11 cellular contexts compared by ENCODE assay signal in genomic region chr5:93092349-93093105, GRCh38.
DNase-seq lines count a peak whose midpoint lies in the region; ATAC-seq and TF ChIP-seq lines count a peak whose summit lies in the region.
"Had no signal": no experiment of that assay in that cellular context is flagged by ENCODE, and none has a peak within 500 bp of the region (broad histone marks: within the 10 kb centered on the region; RNA-seq: fewer than 3 reads in every experiment).

No MANE protein-coding gene starts in this region.

- peaks cover 2% of the 10 kb centered on the region for H3K9me3 Mint-ChIP-seq in activated CD8-positive, alpha-beta memory T cell treated with anti-CD3 and anti-CD28 coated beads, Interleukin-2, amount 10 ng/mL, durations not matched to agents 7 days and 5 days (ENCODE audit: low read depth)

- no peak overlapping the region for H3K4me3 Mint-ChIP-seq in activated CD8-positive, alpha-beta memory T cell treated with anti-CD3 and anti-CD28 coated beads, Interleukin-2, amount 10 ng/mL, durations not matched to agents 7 days and 5 days
- H3K4me3 Mint-ChIP-seq: activated B cell treated with CpG ODN at 0.5 μM for 24 hours had no signal

- H3K27ac Mint-ChIP-seq in activated CD8-positive, alpha-beta memory T cell treated with anti-CD3 and anti-CD28 coated beads, Interleukin-2, amount 10 ng/mL, durations not matched to agents 7 days and 5 days: no peak overlapping the region
- H3K27ac Mint-ChIP-seq: activated B cell treated with CpG ODN at 0.5 μM for 24 hours had no signal

- H3K36me3 Mint-ChIP-seq in activated CD8-positive, alpha-beta memory T cell treated with anti-CD3 and anti-CD28 coated beads, Interleukin-2, amount 10 ng/mL, durations not matched to agents 7 days and 5 days: no peaks in the 10 kb centered on the region

- TF ChIP-seq CTCF in AG09309 (IDR thresholded peaks at IDR 0.05; ENCODE audit: control insufficient read depth, insufficient read depth, low read depth, low read length, missing control alignments) (peak; percentile 59), kidney epithelial cell (IDR thresholded peaks at IDR 0.05; ENCODE audit: insufficient read depth, low read length, poor library complexity, severe bottlenecking) (peak; percentile 44)

- H3K27me3 Mint-ChIP-seq in activated CD8-positive, alpha-beta memory T cell treated with anti-CD3 and anti-CD28 coated beads, Interleukin-2, amount 10 ng/mL, durations not matched to agents 7 days and 5 days: no peaks in the 10 kb centered on the region
- H3K27me3 Mint-ChIP-seq: activated B cell treated with CpG ODN at 0.5 μM for 24 hours had no signal

- DNase-seq in AG09309 (ENCODE audit: low read depth): peak; percentile 45
- peak; percentile 64 for DNase-seq in HCEC 1CT
- DNase-seq in amniotic epithelial cell (ENCODE audit: low read depth): peak; percentile 52
- DNase-seq in kidney epithelial cell (ENCODE audit: low read depth): no peak
- no peak for DNase-seq in activated CD8-positive, alpha-beta memory T cell treated with anti-CD3 and anti-CD28 coated beads, Interleukin-2, amount 10 ng/mL, durations not matched to agents 7 days and 5 days
- DNase-seq: activated B cell treated with CpG ODN at 0.5 μM for 24 hours, adrenal gland, NCI-H2171 treated with DMSO at 0.1 percent for 48 hours had no signal

- no peaks in the 10 kb centered on the region for H3K27me3 ChIP-seq in kidney epithelial cell (ENCODE audit: control insufficient read depth, insufficient read depth, low read length)
- H3K27me3 ChIP-seq: adrenal gland had no signal

- CTCF ChIA-PET in activated CD8-positive, alpha-beta memory T cell treated with anti-CD3 and anti-CD28 coated beads, Interleukin-2, amount 10 ng/mL, durations not matched to agents 7 days and 5 days (lab: Charles Lee): no interaction called here

- H3K36me3 ChIP-seq in kidney epithelial cell (ENCODE audit: control insufficient read depth, insufficient read depth, low read length): no peaks in the 10 kb centered on the region
- H3K36me3 ChIP-seq: adrenal gland had no signal

- ATAC-seq in activated CD8-positive, alpha-beta memory T cell treated with anti-CD3 and anti-CD28 coated beads, Interleukin-2, amount 10 ng/mL, durations not matched to agents 7 days and 5 days: no peak
- ATAC-seq in GM18868 (IDR thresholded peaks at IDR 0.05; ENCODE audit: unreplicated experiment): no peak
- ATAC-seq in GM18519 (IDR thresholded peaks at IDR 0.05; ENCODE audit: low FRiP score, unreplicated experiment): no peak
- no peak for ATAC-seq in HG03439 (IDR thresholded peaks at IDR 0.05; ENCODE audit: unreplicated experiment)

- no peaks in the 10 kb centered on the region for H3K4me1 Mint-ChIP-seq in activated CD8-positive, alpha-beta memory T cell treated with anti-CD3 and anti-CD28 coated beads, Interleukin-2, amount 10 ng/mL, durations not matched to agents 7 days and 5 days
- H3K4me1 Mint-ChIP-seq: activated B cell treated with CpG ODN at 0.5 μM for 24 hours had no signal

- no peak overlapping the region for H3K4me3 ChIP-seq in AG09309 (ENCODE audit: control insufficient read depth, low read depth, low read length)
- no peak overlapping the region for H3K4me3 ChIP-seq in kidney epithelial cell (ENCODE audit: low read depth, low read length)
- H3K4me3 ChIP-seq: adrenal gland had no signal

Comparison
In these comparisons a context has a peak if more than half of its experiments do, and no peak if none do; other contexts are left out.
1. DNase-seq: peak in AG09309 (single experiment), HCEC 1CT (single experiment) and amniotic epithelial cell (single experiment); none in kidney epithelial cell (single experiment) and activated CD8-positive, alpha-beta memory T cell treated with anti-CD3 and anti-CD28 coated beads, Interleukin-2, amount 10 ng/mL, durations not matched to agents 7 days and 5 days (single experiment).